In genomic region chr15:29819979-29820801, GRCh38 we compare ENCODE assay signal across 11 cellular contexts. TPM values are rescaled to one million over a fixed set of nuclear protein-coding genes. Genes with fewer than 3 reads are reported as not detected.
DNase-seq lines count a peak whose midpoint lies in the region; ATAC-seq, FAIRE-seq and TF ChIP-seq lines count a peak whose summit lies in the region.
"Had no signal": no experiment of that assay in that cellular context is flagged by ENCODE, and none has a peak within 500 bp of the region (broad histone marks: within the 10 kb centered on the region; RNA-seq: fewer than 3 reads in every experiment).

No MANE protein-coding gene starts in this region.

- TF ChIP-seq POLR2A in H54 (IDR thresholded peaks at IDR 0.05; ENCODE audit: low read depth, low read length) (no peak), body of pancreas (IDR thresholded peaks at IDR 0.05) (no peak), gastrocnemius medialis (IDR thresholded peaks at IDR 0.05) (no peak)

- no peak for ATAC-seq in body of pancreas
- no peak for ATAC-seq in gastrocnemius medialis
- no peak for ATAC-seq in HG03354 (IDR thresholded peaks at IDR 0.05; ENCODE audit: poor library complexity, severe bottlenecking, unreplicated experiment)
- ATAC-seq: activated CD8-positive, alpha-beta T cell treated with anti-CD3 and anti-CD28 coated beads for 36 hours had no signal

- peak overlapping the region; percentile 96 to 100 (median 99) for H3K27ac ChIP-seq in body of pancreas
- no peak overlapping the region for H3K27ac ChIP-seq in iPS-20b (ENCODE audit: low read length)
- H3K27ac ChIP-seq in gastrocnemius medialis = peak overlapping the region; percentile 96 to 100 (median 98)

- DNase-seq in H54 (ENCODE audit: insufficient read length, low spot score) (no peak), body of pancreas (no peak), gastrocnemius medialis (no peak), frontal cortex (ENCODE audit: low spot score in 2 of 2) (no peak), DMS 273 (lab: John Stamatoyannopoulos, UW; ENCODE audit: unreplicated experiment) (no peak), NCI-H82 treated with DMSO at 0.1 percent for 48 hours (lab: John Stamatoyannopoulos, UW; ENCODE audit: unreplicated experiment) (no peak)
- DNase-seq: activated CD8-positive, alpha-beta T cell treated with anti-CD3 and anti-CD28 coated beads for 36 hours; effector CD4-positive, alpha-beta T cell; NCI-H82 had no signal

- peak overlapping the region; percentile 77; the same call in 1 of the 2 replicates for H3K9ac ChIP-seq in iPS-20b (ENCODE audit: low read depth, low read length)

- TF ChIP-seq CTCF in body of pancreas (IDR thresholded peaks at IDR 0.05) (no peak), gastrocnemius medialis (IDR thresholded peaks at IDR 0.05 in 4 of 5, conservative IDR thresholded peaks at IDR 0.05 in 1 of 5) (no peak)

- H3K4me1 ChIP-seq in body of pancreas = peaks cover 38% of the 10 kb centered on the region
- peaks cover 19% of the 10 kb centered on the region for H3K4me1 ChIP-seq in iPS-20b (ENCODE audit: insufficient read depth, low read length)
- H3K4me1 ChIP-seq in gastrocnemius medialis = peaks cover 26 to 36% of the 10 kb centered on the region in 2 donors

- H3K4me3 ChIP-seq in body of pancreas = peak overlapping the region in 1 of 2 donors; percentile 48
- peak overlapping the region; percentile 83 for H3K4me3 ChIP-seq in iPS-20b (ENCODE audit: low read length)
- peak overlapping the region; percentile 64 to 95 (median 84) for H3K4me3 ChIP-seq in gastrocnemius medialis

- intact Hi-C loops in body of pancreas (cut with DNase I) (no loop called here), gastrocnemius medialis (cut with DNase I; ENCODE audit: low total_unique reads) (loop anchor here (5.0 to 10.0 kb wide), 3 partner anchors 55 to 1507 kb away; partner anchors contain the start of gene KLF13)

- in situ Hi-C loops in gastrocnemius medialis (cut with MboI; ENCODE audit: low sequenced_read_pairs in 4 of 4) = no loop called here

- FAIRE-seq in H54 (lab: Jason Lieb, UNC) = peak; percentile 20
- FAIRE-seq in frontal cortex (lab: Jason Lieb, UNC) = no peak

- 10 to 15% methylated on average over 9 of the region's 9 CpGs for WGBS in body of pancreas, 2 donors

- no peaks in the 10 kb centered on the region for H3K27me3 ChIP-seq in body of pancreas
- peaks cover 11% of the 10 kb centered on the region; the same call in 1 of the 2 replicates for H3K27me3 ChIP-seq in iPS-20b (ENCODE audit: insufficient read depth, low read length)
- H3K27me3 ChIP-seq in gastrocnemius medialis = no peaks in the 10 kb centered on the region

- H3K36me3 ChIP-seq in body of pancreas (replicated peaks in 1 of 2; ENCODE audit: insufficient read depth in 1 of 2, low read depth in 2 of 2) (no peaks in the 10 kb centered on the region), iPS-20b (ENCODE audit: insufficient read depth, low read depth, low read length) (no peaks in the 10 kb centered on the region), gastrocnemius medialis (no peaks in the 10 kb centered on the region)

- no peaks in the 10 kb centered on the region for H3K9me3 ChIP-seq in body of pancreas
- no peaks in the 10 kb centered on the region for H3K9me3 ChIP-seq in iPS-20b (ENCODE audit: insufficient read depth, low read depth, low read length)
- H3K9me3 ChIP-seq in gastrocnemius medialis = no peaks in the 10 kb centered on the region

RNA-seq across cellular contexts. Expression of gene TJP1, which starts 2.1 kb away (rescaled TPM):
- total RNA-seq in body of pancreas = 10 to 100 TPM; 68.7 to 70.9 TPM
- 10 to 100 TPM; 33.2 to 47.2 (median 42.9) TPM for total RNA-seq in gastrocnemius medialis
- 40.8 TPM for total RNA-seq in frontal cortex
- total RNA-seq: activated CD8-positive, alpha-beta T cell treated with anti-CD3 and anti-CD28 coated beads for 36 hours had no signal
